ENCODE assay signal across 24 cellular contexts in genomic region chr17:8494021-8494420, GRCh38. TPM values are rescaled to one million over a fixed set of nuclear protein-coding genes. Genes with fewer than 3 reads are reported as not detected.
DNase-seq lines count a peak whose midpoint lies in the region; ATAC-seq and TF ChIP-seq lines count a peak whose summit lies in the region.
"Had no signal": no experiment of that assay in that cellular context is flagged by ENCODE, and none has a peak within 500 bp of the region (broad histone marks: within the 10 kb centered on the region; RNA-seq: fewer than 3 reads in every experiment).

No MANE protein-coding gene starts in this region.

- no peak overlapping the region for H2AFZ ChIP-seq in smooth muscle cell (ENCODE audit: low read depth)

- TF ChIP-seq CTCF in MCF 10A (IDR thresholded peaks at IDR 0.05; ENCODE audit: unreplicated experiment) (no peak), breast epithelium (IDR thresholded peaks at IDR 0.05) (no peak), glutamatergic neuron (IDR thresholded peaks at IDR 0.05; ENCODE audit: partially characterized antibody, unreplicated experiment) (no peak), progenitor cell of endocrine pancreas (IDR thresholded peaks at IDR 0.05; ENCODE audit: unreplicated experiment) (no peak), smooth muscle cell (IDR thresholded peaks at IDR 0.05; ENCODE audit: borderline replicate concordance, insufficient read depth, poor library complexity, severe bottlenecking) (no peak)

- peaks cover 13% of the 10 kb centered on the region for H3F3A ChIP-seq in smooth muscle cell (ENCODE audit: low read depth)

- BruUV-seq in MCF 10A (replicated peaks; lab: Mats Ljungman, UMichigan) = no TSS peak

- H3K9me3 ChIP-seq in breast epithelium = no peaks in the 10 kb centered on the region
- no peaks in the 10 kb centered on the region for H3K9me3 ChIP-seq in smooth muscle cell (replicated peaks; ENCODE audit: low read depth)
- H3K9me3 ChIP-seq: BLaER1 treated with 17β-estradiol and CSF1 and Interleukin-3, amounts not matched to agents 10 nM and 100 nM had no signal

- H3K27ac Mint-ChIP-seq in MCF 10A (ENCODE audit: low read depth, unreplicated experiment) (peak overlapping the region; percentile 20), glutamatergic neuron (ENCODE audit: unreplicated experiment) (peak overlapping the region; percentile 62), progenitor cell of endocrine pancreas (peak overlapping the region; percentile 60)
- H3K27ac Mint-ChIP-seq: CD8-positive, alpha-beta T cell had no signal

- H3K36me3 Mint-ChIP-seq in MCF 10A (ENCODE audit: insufficient read depth, unreplicated experiment) = peaks cover 70% of the 10 kb centered on the region
- H3K36me3 Mint-ChIP-seq in glutamatergic neuron (ENCODE audit: unreplicated experiment) = peaks cover 7% of the 10 kb centered on the region
- peaks cover 37% of the 10 kb centered on the region for H3K36me3 Mint-ChIP-seq in progenitor cell of endocrine pancreas (ENCODE audit: insufficient read depth)

- no peak overlapping the region for H3K4me2 ChIP-seq in smooth muscle cell
- H3K4me2 ChIP-seq: BLaER1 treated with 17β-estradiol and CSF1 and Interleukin-3, amounts not matched to agents 10 nM and 100 nM had no signal

- H3K4me3 Mint-ChIP-seq in MCF 10A (ENCODE audit: unreplicated experiment) = no peak overlapping the region
- H3K4me3 Mint-ChIP-seq in glutamatergic neuron (ENCODE audit: unreplicated experiment) = no peak overlapping the region
- no peak overlapping the region for H3K4me3 Mint-ChIP-seq in progenitor cell of endocrine pancreas (ENCODE audit: low read depth)
- H3K4me3 Mint-ChIP-seq: CD8-positive, alpha-beta T cell; IgD-negative memory B cell had no signal

- CTCF ChIA-PET in MCF 10A (lab: Yijun Ruan, JAX) = no interaction called here

- TF ChIP-seq POLR2A in breast epithelium (IDR thresholded peaks at IDR 0.05) = no peak

- no peaks in the 10 kb centered on the region for H3K9me3 Mint-ChIP-seq in MCF 10A (ENCODE audit: unreplicated experiment)
- H3K9me3 Mint-ChIP-seq in glutamatergic neuron (ENCODE audit: unreplicated experiment) = no peaks in the 10 kb centered on the region
- H3K9me3 Mint-ChIP-seq in progenitor cell of endocrine pancreas (ENCODE audit: low read depth) = no peaks in the 10 kb centered on the region

- H3K27ac ChIP-seq in breast epithelium (no peak overlapping the region), smooth muscle cell (ENCODE audit: low read depth) (no peak overlapping the region)
- H3K27ac ChIP-seq: 22Rv1; BLaER1 treated with 17β-estradiol and CSF1 and Interleukin-3, amounts not matched to agents 10 nM and 100 nM had no signal

- no peak for ATAC-seq in GM18519 (IDR thresholded peaks at IDR 0.05; ENCODE audit: low FRiP score, unreplicated experiment)
- ATAC-seq: CD8-positive, alpha-beta T cell; GM12878; HCT116 had no signal

- no peaks in the 10 kb centered on the region for H3K27me3 Mint-ChIP-seq in MCF 10A (ENCODE audit: insufficient read depth, unreplicated experiment)
- H3K27me3 Mint-ChIP-seq in glutamatergic neuron (ENCODE audit: unreplicated experiment) = peaks cover 3% of the 10 kb centered on the region
- no peaks in the 10 kb centered on the region for H3K27me3 Mint-ChIP-seq in progenitor cell of endocrine pancreas
- H3K27me3 Mint-ChIP-seq: IgD-negative memory B cell had no signal

- DNase-seq in MCF 10A (ENCODE audit: unreplicated experiment) (no peak), breast epithelium (ENCODE audit: low spot score in 2 of 2) (no peak), glutamatergic neuron (no peak), progenitor cell of endocrine pancreas (ENCODE audit: low spot score, unreplicated experiment) (no peak), smooth muscle cell (lab: John Stamatoyannopoulos, UW; ENCODE audit: unreplicated experiment) (no peak), SIG-M5 treated with dmso at 0.1 percent for 504 hours (lab: John Stamatoyannopoulos, UW; ENCODE audit: unreplicated experiment) (no peak)
- no peak for DNase-seq in activated effector memory CD4-positive, alpha-beta T cell treated with anti-CD3 and anti-CD28 coated beads, Interleukin-2, amount 50 U/mL, for 16 hours
- DNase-seq: DND-41; GOT3; MV-4-11; NCI-H1105 treated with DMSO at 0.1 percent for 48 hours; NCI-H2029 treated with DMSO at 0.1 percent for 48 hours; NCI-H345; NCI-H524; NCI-H774; NK-92 treated with Interleukin-12 subunit alpha and Interleukin-12 subunit beta, amount 100 ng/mL, for 24 hours; SIG-M5 had no signal

- H3K36me3 ChIP-seq in breast epithelium = no peaks in the 10 kb centered on the region
- H3K36me3 ChIP-seq in smooth muscle cell (ENCODE audit: low read depth) = peaks cover 22% of the 10 kb centered on the region

- no peak overlapping the region for H3K4me3 ChIP-seq in breast epithelium
- no peak overlapping the region for H3K4me3 ChIP-seq in smooth muscle cell
- H3K4me3 ChIP-seq: BLaER1 treated with 17β-estradiol and CSF1 and Interleukin-3, amounts not matched to agents 10 nM and 100 nM; GM12878 had no signal

- intact Hi-C loops in MCF 10A (cut with micrococcal nuclease) = no loop called here
- intact Hi-C loops in breast epithelium (cut with DNase I; ENCODE audit: low total_unique reads) = no loop called here

- H3K4me1 ChIP-seq in breast epithelium (no peaks in the 10 kb centered on the region), smooth muscle cell (ENCODE audit: low read depth) (no peaks in the 10 kb centered on the region)

- no peak overlapping the region for H3K9ac ChIP-seq in smooth muscle cell (ENCODE audit: low read depth)
- H3K9ac ChIP-seq: BLaER1 treated with 17β-estradiol and CSF1 and Interleukin-3, amounts not matched to agents 10 nM and 100 nM had no signal

- no peaks in the 10 kb centered on the region for H4K20me1 ChIP-seq in smooth muscle cell (ENCODE audit: low read depth)

- H3K79me2 ChIP-seq in smooth muscle cell (ENCODE audit: low read depth) = no peaks in the 10 kb centered on the region

- POLR2A ChIA-PET in MCF 10A (lab: Yijun Ruan, JAX) = interaction anchor here (0.7 to 1.3 kb wide), 3 partner anchors 16 to 503 kb away, joined by 3 to 5 read pairs (median 4); no protein-coding TSS in a partner anchor

- H3K27me3 ChIP-seq in breast epithelium = no peaks in the 10 kb centered on the region
- H3K27me3 ChIP-seq in smooth muscle cell (ENCODE audit: low read depth) = no peaks in the 10 kb centered on the region
- H3K27me3 ChIP-seq: BLaER1 treated with 17β-estradiol and CSF1 and Interleukin-3, amounts not matched to agents 10 nM and 100 nM had no signal

- H3K4me1 Mint-ChIP-seq in MCF 10A (ENCODE audit: insufficient read depth, unreplicated experiment) (peaks cover under 1% of the 10 kb centered on the region), glutamatergic neuron (ENCODE audit: low read depth, unreplicated experiment) (peaks cover 2% of the 10 kb centered on the region), progenitor cell of endocrine pancreas (ENCODE audit: low read depth) (no peaks in the 10 kb centered on the region)
- H3K4me1 Mint-ChIP-seq: IgD-negative memory B cell had no signal

- 93% methylated on average over 12 of the region's 12 CpGs for WGBS in smooth muscle cell (ENCODE audit: low lambda C conversion rate)

RNA-seq across cellular contexts. Expression of gene NDEL1, which starts 58.3 kb away (rescaled TPM):
- 95.3 and 112 TPM in 2 replicates for total RNA-seq in MCF 10A (2022)
- 10 to 100 TPM; 51.1 to 80.6 (median 61.4) TPM for total RNA-seq in breast epithelium
- 51.7 TPM for total RNA-seq in glutamatergic neuron (ENCODE audit: unreplicated experiment)
- 30.5 and 40.5 TPM in 2 replicates for total RNA-seq in progenitor cell of endocrine pancreas
- 103 and 111 TPM in 2 replicates for total RNA-seq in smooth muscle cell
- 82.0 and 82.6 TPM in 2 replicates for polyA plus RNA-seq in smooth muscle cell
